1 cellular context compared by ENCODE assay signal in genomic region chrX:48470833-48471118, GRCh38.
TF ChIP-seq lines count a peak whose summit lies in the region.

No MANE protein-coding gene starts in this region.

TF ChIP-seq in HepG2, 621 proteins besides CTCF, POLR2A, EP300 and RAD21 (continues in another document):
- peak; percentile 53 for TF ChIP-seq MAX (IDR thresholded peaks at IDR 0.05)
- no peak for TF ChIP-seq ZFYVE20 (CRISPR knock-in tag; IDR thresholded peaks at IDR 0.05; ENCODE audit: borderline replicate concordance, low read depth)
- no peak for TF ChIP-seq HOXA9 (CRISPR knock-in tag; IDR thresholded peaks at IDR 0.05; ENCODE audit: borderline replicate concordance)
- TF ChIP-seq SIN3A (IDR thresholded peaks at IDR 0.05; ENCODE audit: borderline replicate concordance, low read depth, low read length), result no peak
- TF ChIP-seq STAG1 (CRISPR knock-in tag; IDR thresholded peaks at IDR 0.05), result no peak
- TF ChIP-seq ZNF850 (CRISPR knock-in tag; conservative IDR thresholded peaks at IDR 0.05), result no peak
- no peak for TF ChIP-seq ZNF839 (CRISPR knock-in tag; IDR thresholded peaks at IDR 0.05; ENCODE audit: borderline replicate concordance)
- no peak for TF ChIP-seq ZBTB40 (IDR thresholded peaks at IDR 0.05)
- no peak for TF ChIP-seq ZBTB40 (CRISPR knock-in tag; IDR thresholded peaks at IDR 0.05)
- no peak for TF ChIP-seq TFDP2 (CRISPR knock-in tag; IDR thresholded peaks at IDR 0.05)
- TF ChIP-seq NCOR1 (IDR thresholded peaks at IDR 0.05; ENCODE audit: borderline replicate concordance, low read length), result no peak
- TF ChIP-seq ZNF225 (CRISPR knock-in tag; IDR thresholded peaks at IDR 0.05), result no peak
- TF ChIP-seq ZSCAN29 (CRISPR knock-in tag; conservative IDR thresholded peaks at IDR 0.05), result no peak
- TF ChIP-seq POLR2AphosphoS5 (IDR thresholded peaks at IDR 0.05; ENCODE audit: low read depth, low read length), result peak; percentile 40
- no peak for TF ChIP-seq NR2F6 (IDR thresholded peaks at IDR 0.05)
- no peak for TF ChIP-seq NR2F6 (CRISPR knock-in tag; IDR thresholded peaks at IDR 0.05)
- no peak for TF ChIP-seq MBNL3 (CRISPR knock-in tag; conservative IDR thresholded peaks at IDR 0.05)
- no peak for TF ChIP-seq TBP (CRISPR knock-in tag; IDR thresholded peaks at IDR 0.05)
- no peak for TF ChIP-seq CCAR2 (optimal IDR thresholded peaks at IDR 0.05; ENCODE audit: low read depth, low read length)
- TF ChIP-seq ZNF776 (CRISPR knock-in tag; IDR thresholded peaks at IDR 0.05), result no peak
- TF ChIP-seq REL (CRISPR knock-in tag; conservative IDR thresholded peaks at IDR 0.05), result no peak
- TF ChIP-seq HNRNPH1 (optimal IDR thresholded peaks at IDR 0.05; ENCODE audit: low read depth, low read length), result no peak
- TF ChIP-seq CEBPG (CRISPR knock-in tag; IDR thresholded peaks at IDR 0.05), result no peak
- no peak for TF ChIP-seq MTF1 (CRISPR knock-in tag; IDR thresholded peaks at IDR 0.05)
- no peak for TF ChIP-seq ZNF780A (CRISPR knock-in tag; IDR thresholded peaks at IDR 0.05)
- no peak; the same call in 1 of the 2 replicates for TF ChIP-seq ARNTL (CRISPR knock-in tag; IDR thresholded peaks at IDR 0.05)
- no peak for TF ChIP-seq KDM4B (CRISPR knock-in tag; IDR thresholded peaks at IDR 0.05)
- no peak for TF ChIP-seq HMG20A (CRISPR knock-in tag; IDR thresholded peaks at IDR 0.05; ENCODE audit: borderline replicate concordance)
- 0 out of 2 replicates have a peak, but pooled peaks have one; percentile 7 for TF ChIP-seq THRA (CRISPR knock-in tag; IDR thresholded peaks at IDR 0.05; ENCODE audit: borderline replicate concordance)
- peak; percentile 43 for TF ChIP-seq POLR2G (IDR thresholded peaks at IDR 0.05; ENCODE audit: low read depth, low read length)
- TF ChIP-seq ZNF646 (CRISPR knock-in tag; IDR thresholded peaks at IDR 0.05), result 0 out of 2 replicates have a peak, but pooled peaks have one; percentile 4
- no peak for TF ChIP-seq E2F1 (CRISPR knock-in tag; IDR thresholded peaks at IDR 0.05)
- no peak for TF ChIP-seq TIGD3 (CRISPR knock-in tag; IDR thresholded peaks at IDR 0.05; ENCODE audit: borderline replicate concordance)
- no peak for TF ChIP-seq MXD4 (CRISPR knock-in tag; IDR thresholded peaks at IDR 0.05)
- TF ChIP-seq MED8 (CRISPR knock-in tag; IDR thresholded peaks at IDR 0.05; ENCODE audit: insufficient replicate concordance), result no peak
- TF ChIP-seq RFXAP (CRISPR knock-in tag; IDR thresholded peaks at IDR 0.05; ENCODE audit: borderline replicate concordance), result no peak
- TF ChIP-seq ZBTB39 (CRISPR knock-in tag; IDR thresholded peaks at IDR 0.05), result 0 out of 2 replicates have a peak, but pooled peaks have one; percentile 12
- no peak for TF ChIP-seq BORCS8-MEF2B (CRISPR knock-in tag; IDR thresholded peaks at IDR 0.05)
- no peak for TF ChIP-seq ARID2 (CRISPR knock-in tag; IDR thresholded peaks at IDR 0.05; ENCODE audit: borderline replicate concordance)
- TF ChIP-seq CREM (IDR thresholded peaks at IDR 0.05), result no peak
- TF ChIP-seq CREM (CRISPR knock-in tag; IDR thresholded peaks at IDR 0.05), result no peak
